Comparison of ENCODE assay signal across 1 cellular context in the genomic region with DNA sequence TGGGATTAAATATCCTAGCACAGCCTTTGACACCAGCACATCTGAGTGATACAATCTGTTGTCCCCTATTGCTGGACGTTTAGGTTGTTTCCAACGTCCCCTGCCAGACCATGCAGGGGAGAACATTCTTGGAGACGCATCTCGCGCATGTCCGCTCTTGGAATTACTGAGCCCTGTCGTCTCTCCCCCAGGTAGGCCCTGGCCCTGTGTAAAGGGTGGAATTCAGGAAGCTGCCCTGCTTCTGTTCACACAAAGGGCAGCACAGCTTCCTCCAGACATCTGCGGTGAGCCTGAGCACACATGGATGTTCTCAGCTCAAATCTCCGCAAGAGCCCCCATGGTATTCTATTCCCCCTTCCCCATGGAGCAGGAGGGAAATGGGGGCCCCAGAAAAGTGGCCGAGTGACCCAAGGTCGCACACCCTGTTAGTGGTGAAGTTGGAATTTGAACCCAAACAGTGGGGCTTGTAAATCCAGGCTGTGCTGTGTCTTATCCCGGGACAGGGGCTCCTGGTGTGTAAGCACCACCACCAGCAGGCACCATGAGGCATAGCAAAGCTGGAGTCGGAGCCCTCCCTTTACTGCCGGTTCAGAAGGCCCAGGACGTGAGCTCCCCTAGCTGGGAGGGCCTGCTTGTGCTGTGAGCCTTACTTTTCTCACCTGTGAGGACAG.
A peak's percentile ranks its signal among the peaks of the same experiment; 100 is the strongest.
TF ChIP-seq lines count a peak whose summit lies in the region.

No MANE protein-coding gene starts in this region.

TF ChIP-seq in HepG2, 621 proteins besides CTCF, POLR2A, EP300 and RAD21 (continued from another document and continues in another):
- TF ChIP-seq, protein P1, sequence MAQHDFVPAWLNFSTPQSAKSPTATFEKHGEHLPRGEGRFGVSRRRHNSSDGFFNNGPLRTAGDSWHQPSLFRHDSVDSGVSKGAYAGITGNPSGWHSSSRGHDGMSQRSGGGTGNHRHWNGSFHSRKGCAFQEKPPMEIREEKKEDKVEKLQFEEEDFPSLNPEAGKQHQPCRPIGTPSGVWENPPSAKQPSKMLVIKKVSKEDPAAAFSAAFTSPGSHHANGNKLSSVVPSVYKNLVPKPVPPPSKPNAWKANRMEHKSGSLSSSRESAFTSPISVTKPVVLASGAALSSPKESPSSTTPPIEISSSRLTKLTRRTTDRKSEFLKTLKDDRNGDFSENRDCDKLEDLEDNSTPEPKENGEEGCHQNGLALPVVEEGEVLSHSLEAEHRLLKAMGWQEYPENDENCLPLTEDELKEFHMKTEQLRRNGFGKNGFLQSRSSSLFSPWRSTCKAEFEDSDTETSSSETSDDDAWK (CRISPR knock-in tag; IDR thresholded peaks at IDR 0.05) = no peak
- TF ChIP-seq CEBPB (IDR thresholded peaks at IDR 0.05; ENCODE audit: borderline replicate concordance, low read depth, low read length) (no peak), ZNF605 (CRISPR knock-in tag; IDR thresholded peaks at IDR 0.05) (no peak), SAP130 (CRISPR knock-in tag; IDR thresholded peaks at IDR 0.05; ENCODE audit: low read depth) (peak; percentile 26; the same call in 1 of the 2 replicates), ZNF788 (CRISPR knock-in tag; IDR thresholded peaks at IDR 0.05; ENCODE audit: borderline replicate concordance) (peak; percentile 31; the same call in 1 of the 2 replicates), SALL1 (CRISPR knock-in tag; IDR thresholded peaks at IDR 0.05) (peak; percentile 76; the same call in 1 of the 2 replicates), DPF2 (CRISPR knock-in tag; IDR thresholded peaks at IDR 0.05; ENCODE audit: borderline replicate concordance, low read depth) (no peak; the same call in 1 of the 2 replicates), HCFC1 (IDR thresholded peaks at IDR 0.05; ENCODE audit: low read depth, low read length) (no peak), ATF7-NPFF (CRISPR knock-in tag; IDR thresholded peaks at IDR 0.05; ENCODE audit: low read depth) (no peak), ADNP (CRISPR knock-in tag; IDR thresholded peaks at IDR 0.05) (no peak), TCF7L2 (IDR thresholded peaks at IDR 0.05; ENCODE audit: low read depth, low read length) (no peak), MEF2D (CRISPR knock-in tag; IDR thresholded peaks at IDR 0.05) (0 out of 2 replicates have a peak, but pooled peaks have one; percentile 32), ZFP36 (IDR thresholded peaks at IDR 0.05; ENCODE audit: borderline replicate concordance, low read depth, low read length, partially characterized antibody) (no peak), GTF2F1 (IDR thresholded peaks at IDR 0.05; ENCODE audit: low read length) (no peak), KDM6A (CRISPR knock-in tag; IDR thresholded peaks at IDR 0.05; ENCODE audit: low read depth) (peak; percentile 38; the same call in 1 of the 2 replicates), ELF4 (CRISPR knock-in tag; IDR thresholded peaks at IDR 0.05; ENCODE audit: borderline replicate concordance) (no peak), ZNF749 (CRISPR knock-in tag; IDR thresholded peaks at IDR 0.05; ENCODE audit: borderline replicate concordance) (no peak), JUND (CRISPR knock-in tag; IDR thresholded peaks at IDR 0.05) (no peak), SIX4 (CRISPR knock-in tag; IDR thresholded peaks at IDR 0.05) (no peak), ZNF264 (CRISPR knock-in tag; IDR thresholded peaks at IDR 0.05) (0 out of 2 replicates have a peak, but pooled peaks have one; percentile 38), HNRNPL (IDR thresholded peaks at IDR 0.05; ENCODE audit: low read depth, low read length) (no peak), EEA1 (CRISPR knock-in tag; IDR thresholded peaks at IDR 0.05; ENCODE audit: borderline replicate concordance) (no peak), ZMYM3 (CRISPR knock-in tag; IDR thresholded peaks at IDR 0.05) (peak; percentile 79), KLF12 (CRISPR knock-in tag; IDR thresholded peaks at IDR 0.05; ENCODE audit: borderline replicate concordance) (no peak), ZMYM4 (CRISPR knock-in tag; IDR thresholded peaks at IDR 0.05) (peak; percentile 54; the same call in 1 of the 2 replicates), ZNF775 (CRISPR knock-in tag; IDR thresholded peaks at IDR 0.05; ENCODE audit: borderline replicate concordance) (no peak), ZNF629 (CRISPR knock-in tag; conservative IDR thresholded peaks at IDR 0.05) (no peak), NFYB (CRISPR knock-in tag; IDR thresholded peaks at IDR 0.05) (no peak), ZNF501 (CRISPR knock-in tag; IDR thresholded peaks at IDR 0.05) (no peak), PHF21A (CRISPR knock-in tag; IDR thresholded peaks at IDR 0.05) (peak; percentile 79; the same call in 1 of the 2 replicates), GABPA (IDR thresholded peaks at IDR 0.05; ENCODE audit: low read depth, low read length) (no peak), GABPA (CRISPR knock-in tag; IDR thresholded peaks at IDR 0.05; ENCODE audit: low read depth) (no peak), THAP11 (CRISPR knock-in tag; IDR thresholded peaks at IDR 0.05) (peak; percentile 21; the same call in 1 of the 2 replicates), ZBTB3 (CRISPR knock-in tag; IDR thresholded peaks at IDR 0.05; ENCODE audit: borderline replicate concordance, low read depth) (0 out of 2 replicates have a peak, but pooled peaks have one; percentile 16), HNF4G (IDR thresholded peaks at IDR 0.05; ENCODE audit: borderline replicate concordance, low read depth, low read length) (peak; percentile 66; the same call in 1 of the 2 replicates), HNF4G (CRISPR knock-in tag; IDR thresholded peaks at IDR 0.05; ENCODE audit: borderline replicate concordance, low read depth) (peak; percentile 57; the same call in 1 of the 2 replicates), ZNF670 (CRISPR knock-in tag; IDR thresholded peaks at IDR 0.05; ENCODE audit: borderline replicate concordance) (0 out of 2 replicates have a peak, but pooled peaks have one; percentile 42), RFX1 (IDR thresholded peaks at IDR 0.05) (no peak), FOXA3 (CRISPR knock-in tag; IDR thresholded peaks at IDR 0.05) (peak; percentile 48), PAX8 (CRISPR knock-in tag; IDR thresholded peaks at IDR 0.05; ENCODE audit: borderline replicate concordance) (no peak), ZNF224 (CRISPR knock-in tag; IDR thresholded peaks at IDR 0.05) (no peak), HOXA9 (CRISPR knock-in tag; IDR thresholded peaks at IDR 0.05; ENCODE audit: borderline replicate concordance) (no peak), DR1 (CRISPR knock-in tag; IDR thresholded peaks at IDR 0.05) (no peak), EZH2 (conservative IDR thresholded peaks at IDR 0.05; ENCODE audit: low read depth, low read length) (no peak), ZNF337 (CRISPR knock-in tag; IDR thresholded peaks at IDR 0.05; ENCODE audit: borderline replicate concordance, low read depth) (no peak), ATF7 (IDR thresholded peaks at IDR 0.05) (no peak), ATF7 (CRISPR knock-in tag; IDR thresholded peaks at IDR 0.05) (no peak), ZC3H13 (CRISPR knock-in tag; IDR thresholded peaks at IDR 0.05) (no peak), RXRA (CRISPR knock-in tag; IDR thresholded peaks at IDR 0.05) (peak; percentile 69), ZNF136 (CRISPR knock-in tag; IDR thresholded peaks at IDR 0.05; ENCODE audit: low read depth) (no peak), ARHGAP35 (CRISPR knock-in tag; IDR thresholded peaks at IDR 0.05; ENCODE audit: borderline replicate concordance) (no peak), ZNF557 (CRISPR knock-in tag; IDR thresholded peaks at IDR 0.05) (no peak), NCOA1 (CRISPR knock-in tag; IDR thresholded peaks at IDR 0.05) (no peak), ZNF160 (CRISPR knock-in tag; IDR thresholded peaks at IDR 0.05) (no peak), PPARG (CRISPR knock-in tag; conservative IDR thresholded peaks at IDR 0.05) (0 out of 2 replicates have a peak, but pooled peaks have one; percentile 25), TSC22D2 (CRISPR knock-in tag; IDR thresholded peaks at IDR 0.05; ENCODE audit: borderline replicate concordance) (no peak), HDAC1 (CRISPR knock-in tag; IDR thresholded peaks at IDR 0.05) (peak; percentile 45; the same call in 1 of the 2 replicates)
- TF ChIP-seq, protein P2, sequence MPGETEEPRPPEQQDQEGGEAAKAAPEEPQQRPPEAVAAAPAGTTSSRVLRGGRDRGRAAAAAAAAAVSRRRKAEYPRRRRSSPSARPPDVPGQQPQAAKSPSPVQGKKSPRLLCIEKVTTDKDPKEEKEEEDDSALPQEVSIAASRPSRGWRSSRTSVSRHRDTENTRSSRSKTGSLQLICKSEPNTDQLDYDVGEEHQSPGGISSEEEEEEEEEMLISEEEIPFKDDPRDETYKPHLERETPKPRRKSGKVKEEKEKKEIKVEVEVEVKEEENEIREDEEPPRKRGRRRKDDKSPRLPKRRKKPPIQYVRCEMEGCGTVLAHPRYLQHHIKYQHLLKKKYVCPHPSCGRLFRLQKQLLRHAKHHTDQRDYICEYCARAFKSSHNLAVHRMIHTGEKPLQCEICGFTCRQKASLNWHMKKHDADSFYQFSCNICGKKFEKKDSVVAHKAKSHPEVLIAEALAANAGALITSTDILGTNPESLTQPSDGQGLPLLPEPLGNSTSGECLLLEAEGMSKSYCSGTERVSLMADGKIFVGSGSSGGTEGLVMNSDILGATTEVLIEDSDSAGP (CRISPR knock-in tag; IDR thresholded peaks at IDR 0.05; ENCODE audit: borderline replicate concordance) = peak; percentile 32; the same call in 1 of the 2 replicates
- TF ChIP-seq, protein P3, sequence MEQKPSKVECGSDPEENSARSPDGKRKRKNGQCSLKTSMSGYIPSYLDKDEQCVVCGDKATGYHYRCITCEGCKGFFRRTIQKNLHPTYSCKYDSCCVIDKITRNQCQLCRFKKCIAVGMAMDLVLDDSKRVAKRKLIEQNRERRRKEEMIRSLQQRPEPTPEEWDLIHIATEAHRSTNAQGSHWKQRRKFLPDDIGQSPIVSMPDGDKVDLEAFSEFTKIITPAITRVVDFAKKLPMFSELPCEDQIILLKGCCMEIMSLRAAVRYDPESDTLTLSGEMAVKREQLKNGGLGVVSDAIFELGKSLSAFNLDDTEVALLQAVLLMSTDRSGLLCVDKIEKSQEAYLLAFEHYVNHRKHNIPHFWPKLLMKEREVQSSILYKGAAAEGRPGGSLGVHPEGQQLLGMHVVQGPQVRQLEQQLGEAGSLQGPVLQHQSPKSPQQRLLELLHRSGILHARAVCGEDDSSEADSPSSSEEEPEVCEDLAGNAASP (CRISPR knock-in tag; IDR thresholded peaks at IDR 0.05; ENCODE audit: borderline replicate concordance) = peak; percentile 59; the same call in 1 of the 2 replicates
- TF ChIP-seq, protein P4, sequence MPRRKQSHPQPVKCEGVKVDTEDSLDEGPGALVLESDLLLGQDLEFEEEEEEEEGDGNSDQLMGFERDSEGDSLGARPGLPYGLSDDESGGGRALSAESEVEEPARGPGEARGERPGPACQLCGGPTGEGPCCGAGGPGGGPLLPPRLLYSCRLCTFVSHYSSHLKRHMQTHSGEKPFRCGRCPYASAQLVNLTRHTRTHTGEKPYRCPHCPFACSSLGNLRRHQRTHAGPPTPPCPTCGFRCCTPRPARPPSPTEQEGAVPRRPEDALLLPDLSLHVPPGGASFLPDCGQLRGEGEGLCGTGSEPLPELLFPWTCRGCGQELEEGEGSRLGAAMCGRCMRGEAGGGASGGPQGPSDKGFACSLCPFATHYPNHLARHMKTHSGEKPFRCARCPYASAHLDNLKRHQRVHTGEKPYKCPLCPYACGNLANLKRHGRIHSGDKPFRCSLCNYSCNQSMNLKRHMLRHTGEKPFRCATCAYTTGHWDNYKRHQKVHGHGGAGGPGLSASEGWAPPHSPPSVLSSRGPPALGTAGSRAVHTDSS (CRISPR knock-in tag; conservative IDR thresholded peaks at IDR 0.05) = no peak
- TF ChIP-seq, protein P5, sequence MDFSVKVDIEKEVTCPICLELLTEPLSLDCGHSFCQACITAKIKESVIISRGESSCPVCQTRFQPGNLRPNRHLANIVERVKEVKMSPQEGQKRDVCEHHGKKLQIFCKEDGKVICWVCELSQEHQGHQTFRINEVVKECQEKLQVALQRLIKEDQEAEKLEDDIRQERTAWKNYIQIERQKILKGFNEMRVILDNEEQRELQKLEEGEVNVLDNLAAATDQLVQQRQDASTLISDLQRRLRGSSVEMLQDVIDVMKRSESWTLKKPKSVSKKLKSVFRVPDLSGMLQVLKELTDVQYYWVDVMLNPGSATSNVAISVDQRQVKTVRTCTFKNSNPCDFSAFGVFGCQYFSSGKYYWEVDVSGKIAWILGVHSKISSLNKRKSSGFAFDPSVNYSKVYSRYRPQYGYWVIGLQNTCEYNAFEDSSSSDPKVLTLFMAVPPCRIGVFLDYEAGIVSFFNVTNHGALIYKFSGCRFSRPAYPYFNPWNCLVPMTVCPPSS (IDR thresholded peaks at IDR 0.05) = no peak
- TF ChIP-seq, protein P6, sequence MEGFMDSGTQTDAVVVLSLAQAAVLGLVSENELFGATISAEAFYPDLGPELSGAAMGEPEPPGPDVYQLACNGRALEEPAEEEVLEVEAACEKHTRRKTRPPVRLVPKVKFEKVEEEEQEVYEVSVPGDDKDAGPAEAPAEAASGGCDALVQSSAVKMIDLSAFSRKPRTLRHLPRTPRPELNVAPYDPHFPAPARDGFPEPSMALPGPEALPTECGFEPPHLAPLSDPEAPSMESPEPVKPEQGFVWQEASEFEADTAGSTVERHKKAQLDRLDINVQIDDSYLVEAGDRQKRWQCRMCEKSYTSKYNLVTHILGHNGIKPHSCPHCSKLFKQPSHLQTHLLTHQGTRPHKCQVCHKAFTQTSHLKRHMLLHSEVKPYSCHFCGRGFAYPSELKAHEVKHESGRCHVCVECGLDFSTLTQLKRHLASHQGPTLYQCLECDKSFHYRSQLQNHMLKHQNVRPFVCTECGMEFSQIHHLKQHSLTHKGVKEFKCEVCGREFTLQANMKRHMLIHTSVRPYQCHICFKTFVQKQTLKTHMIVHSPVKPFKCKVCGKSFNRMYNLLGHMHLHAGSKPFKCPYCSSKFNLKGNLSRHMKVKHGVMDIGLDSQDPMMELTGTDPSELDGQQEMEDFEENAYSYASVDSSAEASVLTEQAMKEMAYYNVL (CRISPR knock-in tag; IDR thresholded peaks at IDR 0.05; ENCODE audit: borderline replicate concordance) = no peak
- TF ChIP-seq, protein P7, sequence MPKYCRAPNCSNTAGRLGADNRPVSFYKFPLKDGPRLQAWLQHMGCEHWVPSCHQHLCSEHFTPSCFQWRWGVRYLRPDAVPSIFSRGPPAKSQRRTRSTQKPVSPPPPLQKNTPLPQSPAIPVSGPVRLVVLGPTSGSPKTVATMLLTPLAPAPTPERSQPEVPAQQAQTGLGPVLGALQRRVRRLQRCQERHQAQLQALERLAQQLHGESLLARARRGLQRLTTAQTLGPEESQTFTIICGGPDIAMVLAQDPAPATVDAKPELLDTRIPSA (CRISPR knock-in tag; IDR thresholded peaks at IDR 0.05; ENCODE audit: borderline replicate concordance) = no peak
- TF ChIP-seq, protein P8, sequence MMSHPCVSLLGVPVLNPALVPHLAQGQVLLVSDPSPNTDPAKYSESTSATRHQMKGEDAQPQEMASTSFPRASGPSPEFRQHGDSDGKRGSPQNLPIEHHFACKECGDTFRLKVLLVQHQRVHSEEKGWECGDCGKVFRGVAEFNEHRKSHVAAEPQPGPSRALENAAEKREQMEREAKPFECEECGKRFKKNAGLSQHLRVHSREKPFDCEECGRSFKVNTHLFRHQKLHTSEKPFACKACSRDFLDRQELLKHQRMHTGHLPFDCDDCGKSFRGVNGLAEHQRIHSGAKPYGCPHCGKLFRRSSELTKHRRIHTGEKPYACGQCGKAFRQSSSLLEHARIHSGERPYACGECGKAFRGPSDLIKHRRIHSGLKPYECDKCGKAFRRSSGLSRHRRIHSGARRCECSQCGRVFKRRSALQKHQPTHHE (CRISPR knock-in tag; IDR thresholded peaks at IDR 0.05; ENCODE audit: borderline replicate concordance) = peak; percentile 62; the same call in 1 of the 2 replicates
- TF ChIP-seq, protein P9, sequence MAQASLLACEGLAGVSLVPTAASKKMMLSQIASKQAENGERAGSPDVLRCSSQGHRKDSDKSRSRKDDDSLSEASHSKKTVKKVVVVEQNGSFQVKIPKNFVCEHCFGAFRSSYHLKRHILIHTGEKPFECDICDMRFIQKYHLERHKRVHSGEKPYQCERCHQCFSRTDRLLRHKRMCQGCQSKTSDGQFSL (CRISPR knock-in tag; IDR thresholded peaks at IDR 0.05) = no peak
